In genomic region chr9:77218612-77219011, GRCh38 we compare ENCODE assay signal across 1 cellular context.
TF ChIP-seq lines count a peak whose summit lies in the region.

No MANE protein-coding gene starts in this region.

TF ChIP-seq in WTC11, 78 proteins besides CTCF, POLR2A, EP300 and RAD21 (continued from another document):
- TF ChIP-seq AFF4 (CRISPR knock-in tag; IDR thresholded peaks at IDR 0.05; ENCODE audit: borderline replicate concordance): no peak
- TF ChIP-seq ZBTB43 (CRISPR knock-in tag; IDR thresholded peaks at IDR 0.05): no peak
- TF ChIP-seq E2F4 (CRISPR knock-in tag; IDR thresholded peaks at IDR 0.05; ENCODE audit: borderline replicate concordance, low read depth): no peak
- no peak for TF ChIP-seq ATF6 (CRISPR knock-in tag; IDR thresholded peaks at IDR 0.05)
- no peak for TF ChIP-seq NR1H2 (CRISPR knock-in tag; IDR thresholded peaks at IDR 0.05)
- no peak for TF ChIP-seq ETV6 (CRISPR knock-in tag; IDR thresholded peaks at IDR 0.05)
- TF ChIP-seq E2F5 (CRISPR knock-in tag; IDR thresholded peaks at IDR 0.05): no peak
- no peak for TF ChIP-seq RORB (CRISPR knock-in tag; IDR thresholded peaks at IDR 0.05)
- no peak for TF ChIP-seq ZMAT4 (CRISPR knock-in tag; IDR thresholded peaks at IDR 0.05)
- TF ChIP-seq PREB (CRISPR knock-in tag; IDR thresholded peaks at IDR 0.05; ENCODE audit: borderline replicate concordance): no peak
- TF ChIP-seq ZSCAN18 (CRISPR knock-in tag; IDR thresholded peaks at IDR 0.05): no peak
